In the genomic region with DNA sequence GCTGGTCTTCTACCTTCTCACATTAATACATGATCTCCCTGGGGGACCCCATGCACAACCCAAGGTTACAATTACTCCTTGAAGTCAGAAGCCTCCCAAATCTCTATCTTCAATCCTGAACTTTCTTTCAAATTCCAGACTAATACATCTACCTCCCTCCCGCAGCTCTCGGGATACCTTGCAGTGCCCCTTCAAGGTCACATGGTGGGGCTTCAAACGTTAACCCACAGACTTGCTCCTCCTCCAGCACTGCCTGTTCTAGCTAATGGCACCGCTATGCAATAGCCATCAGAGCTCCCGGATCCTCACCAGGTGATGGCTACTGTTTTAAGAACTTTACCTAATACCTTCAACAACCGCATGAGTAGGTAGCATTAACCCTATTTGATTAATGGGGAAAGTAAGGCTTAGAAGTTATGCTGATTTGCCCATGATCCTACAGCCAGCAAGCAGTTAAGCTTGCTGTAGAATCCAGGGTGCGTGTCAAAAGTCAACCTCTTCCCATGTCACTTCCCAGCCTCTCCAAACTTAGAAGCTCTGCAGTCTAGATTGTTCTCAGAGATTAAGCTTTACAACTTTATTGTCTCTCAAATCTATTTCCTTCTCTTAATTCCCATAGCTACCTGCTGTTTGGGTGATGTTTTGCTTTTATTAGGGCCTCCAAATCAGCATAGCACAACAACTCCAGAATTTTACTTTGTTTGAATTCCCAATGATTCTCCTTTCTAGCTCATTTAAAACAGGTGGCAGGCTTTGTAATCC, we compare ENCODE assay signal across 1 cellular context.
TF ChIP-seq lines count a peak whose summit lies in the region.

No MANE protein-coding gene starts in this region.

TF ChIP-seq in H1, 55 proteins besides CTCF, POLR2A, EP300 and RAD21:
- no peak for TF ChIP-seq FOSL1 (IDR thresholded peaks at IDR 0.05; ENCODE audit: insufficient read depth, low read depth, low read length)
- TF ChIP-seq, protein P1, sequence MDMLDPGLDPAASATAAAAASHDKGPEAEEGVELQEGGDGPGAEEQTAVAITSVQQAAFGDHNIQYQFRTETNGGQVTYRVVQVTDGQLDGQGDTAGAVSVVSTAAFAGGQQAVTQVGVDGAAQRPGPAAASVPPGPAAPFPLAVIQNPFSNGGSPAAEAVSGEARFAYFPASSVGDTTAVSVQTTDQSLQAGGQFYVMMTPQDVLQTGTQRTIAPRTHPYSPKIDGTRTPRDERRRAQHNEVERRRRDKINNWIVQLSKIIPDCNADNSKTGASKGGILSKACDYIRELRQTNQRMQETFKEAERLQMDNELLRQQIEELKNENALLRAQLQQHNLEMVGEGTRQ (IDR thresholded peaks at IDR 0.05; ENCODE audit: low read length): peak; percentile 46
- TF ChIP-seq RBBP5 (IDR thresholded peaks at IDR 0.05; ENCODE audit: borderline replicate concordance, low read depth, low read length): no peak
- TF ChIP-seq POU5F1 (IDR thresholded peaks at IDR 0.05; ENCODE audit: low read depth, low read length): no peak
- TF ChIP-seq GABPA (IDR thresholded peaks at IDR 0.05; ENCODE audit: borderline replicate concordance, insufficient read depth, low read length): no peak
- no peak for TF ChIP-seq CREB1 (IDR thresholded peaks at IDR 0.05)
- peak; percentile 10 for TF ChIP-seq ASH2L (IDR thresholded peaks at IDR 0.05; ENCODE audit: low read length)
- no peak for TF ChIP-seq CTBP2 (IDR thresholded peaks at IDR 0.05; ENCODE audit: borderline replicate concordance, insufficient read depth, insufficient read length, low read length)
- no peak for TF ChIP-seq JUN (IDR thresholded peaks at IDR 0.05; ENCODE audit: low read depth, low read length)
- TF ChIP-seq SRF (IDR thresholded peaks at IDR 0.05; ENCODE audit: low read depth, low read length): no peak
- no peak for TF ChIP-seq SAP30 (IDR thresholded peaks at IDR 0.05; ENCODE audit: insufficient read depth, insufficient replicate concordance, low read length)
